23 cellular contexts compared by ENCODE assay signal in genomic region chr2:69047625-69048145, GRCh38. TPM values are rescaled to one million over a fixed set of nuclear protein-coding genes. Genes with fewer than 3 reads are reported as not detected.
A peak's percentile ranks its signal among the peaks of the same experiment; 100 is the strongest.
DNase-seq lines count a peak whose midpoint lies in the region; ATAC-seq, FAIRE-seq and TF ChIP-seq lines count a peak whose summit lies in the region.
"Had no signal": no experiment of that assay in that cellular context is flagged by ENCODE, and none has a peak within 500 bp of the region (broad histone marks: within the 10 kb centered on the region; RNA-seq: fewer than 3 reads in every experiment).

No MANE protein-coding gene starts in this region.

- no peaks in the 10 kb centered on the region for H3K4me1 Mint-ChIP-seq in activated CD4-positive, alpha-beta memory T cell treated with anti-CD3 and anti-CD28 coated beads, Interleukin-2, amount 10 ng/mL, durations not matched to agents 7 days and 5 days
- H3K4me1 Mint-ChIP-seq: CD14-positive monocyte, GM23338 had no signal

- H3K4me2 ChIP-seq in smooth muscle cell: no peak overlapping the region
- H3K4me2 ChIP-seq: BLaER1, GM23338 had no signal

- DNase-seq in A673 (ENCODE audit: low spot score) (no peak), Panc1 (ENCODE audit: low read depth, low spot score) (no peak), left lobe of liver (ENCODE audit: low spot score) (no peak), smooth muscle cell (lab: John Stamatoyannopoulos, UW; ENCODE audit: unreplicated experiment) (no peak), GM19239 (ENCODE audit: insufficient read length, low spot score) (no peak), upper lobe of left lung (no peak)
- no peak for DNase-seq in activated CD4-positive, alpha-beta memory T cell treated with anti-CD3 and anti-CD28 coated beads, Interleukin-2, amount 10 ng/mL, durations not matched to agents 7 days and 5 days
- DNase-seq: Calu3; CD8-positive, alpha-beta T cell; DND-41; EL; H7; HFFc6; IMR-90 had no signal

- TF ChIP-seq EP300 in upper lobe of left lung (IDR thresholded peaks at IDR 0.05): no peak

- CTCF ChIA-PET in A673 (lab: Charles Lee): no interaction called here
- CTCF ChIA-PET in Panc1 (lab: Charles Lee): no interaction called here
- CTCF ChIA-PET in activated CD4-positive, alpha-beta memory T cell treated with anti-CD3 and anti-CD28 coated beads, Interleukin-2, amount 10 ng/mL, durations not matched to agents 7 days and 5 days (lab: Charles Lee): no interaction called here

- H3K27ac Mint-ChIP-seq in activated CD4-positive, alpha-beta memory T cell treated with anti-CD3 and anti-CD28 coated beads, Interleukin-2, amount 10 ng/mL, durations not matched to agents 7 days and 5 days: no peak overlapping the region
- H3K27ac Mint-ChIP-seq: CD14-positive monocyte; CD8-positive, alpha-beta T cell; GM23338; HFFc6 had no signal

- peaks cover 99% of the 10 kb centered on the region for H3K79me2 ChIP-seq in smooth muscle cell (ENCODE audit: low read depth)

- H3K4me1 ChIP-seq in A673 (ENCODE audit: insufficient read depth, low read length, poor library complexity, severe bottlenecking) (no peaks in the 10 kb centered on the region), Panc1 (ENCODE audit: control insufficient read depth, insufficient read depth, low read length) (peaks cover 11% of the 10 kb centered on the region), smooth muscle cell (ENCODE audit: low read depth) (peaks cover 6% of the 10 kb centered on the region), upper lobe of left lung (peaks cover 0 to 17% (median 5%) of the 10 kb centered on the region in 4 donors)
- H3K4me1 ChIP-seq: BLaER1 had no signal

- BruUV-seq in A673 (replicated peaks; lab: Mats Ljungman, UMichigan) (TSS peak; percentile 2), Panc1 (replicated peaks; lab: Mats Ljungman, UMichigan) (no TSS peak)

- H3K27ac ChIP-seq in A673 (ENCODE audit: low read depth, low read length, poor library complexity, severe bottlenecking) (no peak overlapping the region), Panc1 (ENCODE audit: low read length) (0 out of 2 replicates have a peak overlapping the region, but pooled peaks have one; percentile 8), smooth muscle cell (ENCODE audit: low read depth) (peak overlapping the region; percentile 23), upper lobe of left lung (no peak overlapping the region)
- H3K27ac ChIP-seq: BLaER1 had no signal

- TF ChIP-seq POLR2A in upper lobe of left lung (IDR thresholded peaks at IDR 0.05): no peak

- TF ChIP-seq CTCF in A673 (conservative IDR thresholded peaks at IDR 0.05; ENCODE audit: low read depth, low read length) (no peak), Panc1 (IDR thresholded peaks at IDR 0.05) (no peak), smooth muscle cell (IDR thresholded peaks at IDR 0.05; ENCODE audit: borderline replicate concordance, insufficient read depth, poor library complexity, severe bottlenecking) (no peak), upper lobe of left lung (IDR thresholded peaks at IDR 0.05) (no peak)

- no peak overlapping the region for H3K9ac ChIP-seq in smooth muscle cell (ENCODE audit: low read depth)
- H3K9ac ChIP-seq: BLaER1 had no signal

- peaks cover 17% of the 10 kb centered on the region for H3F3A ChIP-seq in smooth muscle cell (ENCODE audit: low read depth)

- H3K9me3 ChIP-seq in A673 (ENCODE audit: low read depth, low read length, poor library complexity, severe bottlenecking) (no peaks in the 10 kb centered on the region), Panc1 (ENCODE audit: control insufficient read depth, insufficient read depth, low read depth, low read length) (no peaks in the 10 kb centered on the region), smooth muscle cell (replicated peaks; ENCODE audit: low read depth) (no peaks in the 10 kb centered on the region), upper lobe of left lung (no peaks in the 10 kb centered on the region)
- H3K9me3 ChIP-seq: BLaER1 had no signal

- H3K9me3 Mint-ChIP-seq in activated CD4-positive, alpha-beta memory T cell treated with anti-CD3 and anti-CD28 coated beads, Interleukin-2, amount 10 ng/mL, durations not matched to agents 7 days and 5 days: no peaks in the 10 kb centered on the region
- H3K9me3 Mint-ChIP-seq: CD14-positive monocyte; CD8-positive, alpha-beta T cell; GM23338; HFFc6 had no signal

- POLR2A ChIA-PET in A673 (lab: Charles Lee; ENCODE audit: low non-redundant PET) (no interaction called here), Panc1 (lab: Charles Lee) (no interaction called here)
- POLR2A ChIA-PET in activated CD4-positive, alpha-beta memory T cell treated with anti-CD3 and anti-CD28 coated beads, Interleukin-2, amount 10 ng/mL, durations not matched to agents 7 days and 5 days (lab: Charles Lee): no interaction called here

- in situ Hi-C loops in Panc1 (cut with HindIII; ENCODE audit: low pct_unique_long_range_greater_than_20kb, low sequenced_read_pairs): no loop called here

- H4K20me1 ChIP-seq in smooth muscle cell (ENCODE audit: low read depth): peaks cover 98% of the 10 kb centered on the region
- H4K20me1 ChIP-seq: BLaER1 had no signal

- 94% methylated on average over 1 of the region's 1 CpG for WGBS in smooth muscle cell (ENCODE audit: low lambda C conversion rate)
- 72 to 90% methylated on average over 1 of the region's 1 CpG for WGBS in upper lobe of left lung, 2 donors

- H3K36me3 ChIP-seq in A673 (ENCODE audit: insufficient read depth, low read length, poor library complexity, severe bottlenecking) (peaks cover 36% of the 10 kb centered on the region), Panc1 (ENCODE audit: control insufficient read depth, insufficient read depth, low read length) (peaks cover 7% of the 10 kb centered on the region; the same call in 1 of the 2 replicates), smooth muscle cell (ENCODE audit: low read depth) (peaks cover 14% of the 10 kb centered on the region), upper lobe of left lung (peaks cover 0 to 8% (median 0%) of the 10 kb centered on the region in 4 donors)
- H3K36me3 ChIP-seq: BLaER1 had no signal

- intact Hi-C loops in A673 (cut with micrococcal nuclease; ENCODE audit: unreplicated experiment) (no loop called here), Panc1 (cut with micrococcal nuclease; ENCODE audit: unreplicated experiment) (no loop called here)

- ATAC-seq in Panc1: no peak
- ATAC-seq in left lobe of liver: peak; percentile 64
- no peak for ATAC-seq in GM21529 (IDR thresholded peaks at IDR 0.05; ENCODE audit: unreplicated experiment)
- no peak for ATAC-seq in upper lobe of left lung (ENCODE audit: low FRiP score in 2 of 2)
- ATAC-seq: CD8-positive, alpha-beta T cell; GM12878; GM23338; HCT116; K562 had no signal

- no peak overlapping the region for H3K4me3 Mint-ChIP-seq in activated CD4-positive, alpha-beta memory T cell treated with anti-CD3 and anti-CD28 coated beads, Interleukin-2, amount 10 ng/mL, durations not matched to agents 7 days and 5 days
- H3K4me3 Mint-ChIP-seq: CD14-positive monocyte; CD8-positive, alpha-beta T cell; GM23338; HFFc6 had no signal

- no peak overlapping the region for H3K4me3 ChIP-seq in A673 (ENCODE audit: low read depth, low read length, poor library complexity, severe bottlenecking)
- H3K4me3 ChIP-seq in Panc1 (ENCODE audit: low read depth in 2 of 2, low read length in 2 of 2): no peak overlapping the region
- no peak overlapping the region for H3K4me3 ChIP-seq in smooth muscle cell
- H3K4me3 ChIP-seq in upper lobe of left lung: no peak overlapping the region
- H3K4me3 ChIP-seq: BLaER1, GM12878, GM23338, K562 had no signal

- H3K36me3 Mint-ChIP-seq in activated CD4-positive, alpha-beta memory T cell treated with anti-CD3 and anti-CD28 coated beads, Interleukin-2, amount 10 ng/mL, durations not matched to agents 7 days and 5 days (ENCODE audit: low read depth): no peaks in the 10 kb centered on the region
- H3K36me3 Mint-ChIP-seq: CD14-positive monocyte; CD8-positive, alpha-beta T cell had no signal

- peaks cover 50% of the 10 kb centered on the region for H3K27me3 Mint-ChIP-seq in activated CD4-positive, alpha-beta memory T cell treated with anti-CD3 and anti-CD28 coated beads, Interleukin-2, amount 10 ng/mL, durations not matched to agents 7 days and 5 days

- FAIRE-seq in GM19239 (lab: Jason Lieb, UNC): no peak
- FAIRE-seq: A204.1, GM12878, K562 had no signal

- H3K27me3 ChIP-seq in A673 (replicated peaks; ENCODE audit: insufficient read depth, low read depth, low read length, poor library complexity) (no peaks in the 10 kb centered on the region), Panc1 (ENCODE audit: control insufficient read depth, insufficient read depth, low read length) (no peaks in the 10 kb centered on the region), smooth muscle cell (ENCODE audit: low read depth) (no peaks in the 10 kb centered on the region), upper lobe of left lung (no peaks in the 10 kb centered on the region)
- H3K27me3 ChIP-seq: BLaER1 had no signal

- no peak overlapping the region for H2AFZ ChIP-seq in smooth muscle cell (ENCODE audit: low read depth)
- H2AFZ ChIP-seq: GM23338 had no signal

RNA-seq across cellular contexts. Expression of gene ANTXR1, which starts 34.7 kb away (rescaled TPM):
- total RNA-seq in A673 (2021): 160 and 181 TPM in 2 replicates
- total RNA-seq in Panc1 (2021; ENCODE audit: unreplicated experiment): 132 TPM
- 82.7 TPM for polyA plus RNA-seq in Panc1 (2012; ENCODE audit: insufficient read length)
- total RNA-seq in left lobe of liver: 2.2 TPM
- total RNA-seq in smooth muscle cell: 292 and 302 TPM in 2 replicates
- polyA plus RNA-seq in smooth muscle cell: 230 and 309 TPM in 2 replicates
- total RNA-seq in upper lobe of left lung: 10 to 100 TPM; 11.5 to 76.4 (median 31.4) TPM
- total RNA-seq in activated CD4-positive, alpha-beta memory T cell treated with anti-CD3 and anti-CD28 coated beads, Interleukin-2, amount 10 ng/mL, durations not matched to agents 7 days and 5 days: not detected
- total RNA-seq: CD8-positive, alpha-beta T cell; HT-29 had no signal
- polyA plus RNA-seq: CD14-positive monocyte had no signal

Comparison
In these comparisons a context has a peak if more than half of its experiments do, and no peak if none do; other contexts are left out.
1. H3K27ac ChIP-seq: peak in Panc1 (single experiment) and smooth muscle cell (single experiment); none in A673 (single experiment) and upper lobe of left lung (0 of 4).